In the genomic region with DNA sequence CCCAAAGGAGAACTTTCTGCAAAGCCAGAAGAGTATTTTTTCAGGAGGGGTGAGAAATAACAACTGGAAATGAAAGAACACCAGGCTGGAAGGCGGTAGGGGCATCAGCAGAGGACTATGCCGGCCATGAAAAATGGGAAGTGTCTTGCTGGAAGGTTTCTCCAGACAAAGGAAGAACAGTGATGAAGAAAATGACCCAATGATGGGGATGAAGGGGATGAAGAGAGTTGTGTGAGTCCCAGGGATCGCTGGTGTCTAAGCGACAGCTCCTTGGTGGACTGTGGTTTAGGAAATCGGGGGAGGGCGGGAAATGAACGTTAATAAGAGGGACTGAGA, we compare ENCODE assay signal across 10 cellular contexts. TPM values are rescaled to one million over a fixed set of nuclear protein-coding genes. Genes with fewer than 3 reads are reported as not detected.
DNase-seq lines count a peak whose midpoint lies in the region; ATAC-seq and TF ChIP-seq lines count a peak whose summit lies in the region.
"Had no signal": no experiment of that assay in that cellular context is flagged by ENCODE, and none has a peak within 500 bp of the region (broad histone marks: within the 10 kb centered on the region; RNA-seq: fewer than 3 reads in every experiment).

No MANE protein-coding gene starts in this region.

- peak overlapping the region; percentile 91 for H3K4me2 ChIP-seq in hepatocyte

- peak; percentile 48 for DNase-seq in NCI-H1105 treated with DMSO at 0.1 percent for 48 hours (lab: John Stamatoyannopoulos, UW)
- no peak for DNase-seq in NCI-H1105 (lab: John Stamatoyannopoulos, UW)
- no peak for DNase-seq in T-helper 17 cell
- no peak for DNase-seq in hepatocyte (ENCODE audit: low spot score)

- no peak for ATAC-seq in T-helper 17 cell
- no peak for ATAC-seq in HG03460 (IDR thresholded peaks at IDR 0.05; ENCODE audit: unreplicated experiment)
- no peak for ATAC-seq in HG02970 (IDR thresholded peaks at IDR 0.05; ENCODE audit: low FRiP score, unreplicated experiment)
- ATAC-seq in GM19467 (IDR thresholded peaks at IDR 0.05; ENCODE audit: unreplicated experiment): no peak

- no peaks in the 10 kb centered on the region for H3K36me3 Mint-ChIP-seq in T-helper 17 cell (ENCODE audit: low read depth)

- WGBS in hepatocyte (ENCODE audit: low lambda C conversion rate, missing lambda C conversion rate): 7% methylated on average over 7 of the region's 7 CpGs

- H3K4me3 ChIP-seq in hepatocyte: peak overlapping the region; percentile 10
- H3K4me3 ChIP-seq in skin epidermis: peak overlapping the region in 4 of 7 experiments; percentile 18 to 38 (median 28)

- H3K9me3 ChIP-seq in T-helper 17 cell (ENCODE audit: control insufficient read depth, low read length, poor library complexity, severe bottlenecking) (no peaks in the 10 kb centered on the region), hepatocyte (ENCODE audit: low read depth) (no peaks in the 10 kb centered on the region)
- H3K9me3 ChIP-seq: gastroesophageal sphincter had no signal

- no peaks in the 10 kb centered on the region for H3K79me2 ChIP-seq in hepatocyte

- H3K27ac Mint-ChIP-seq in T-helper 17 cell: no peak overlapping the region

- no peaks in the 10 kb centered on the region for H4K20me1 ChIP-seq in hepatocyte (ENCODE audit: insufficient read depth, poor library complexity, severe bottlenecking)

- no peaks in the 10 kb centered on the region for H3K36me3 ChIP-seq in hepatocyte (replicated peaks; ENCODE audit: insufficient read depth, low read depth)
- H3K36me3 ChIP-seq: gastroesophageal sphincter had no signal

- H3K4me3 Mint-ChIP-seq in T-helper 17 cell: peak overlapping the region; percentile 89

- H3K4me1 ChIP-seq in hepatocyte (ENCODE audit: insufficient read depth): no peaks in the 10 kb centered on the region

- H3K4me1 Mint-ChIP-seq in T-helper 17 cell: peaks cover 18% of the 10 kb centered on the region

- peak overlapping the region; percentile 25 for H2AFZ ChIP-seq in hepatocyte

- peaks cover 19% of the 10 kb centered on the region for H3K27me3 Mint-ChIP-seq in T-helper 17 cell

- H3K27ac ChIP-seq in hepatocyte (no peak overlapping the region), skin epidermis (no peak overlapping the region)
- H3K27ac ChIP-seq: 22Rv1 had no signal

- H3K9me2 ChIP-seq in hepatocyte (replicated peaks; ENCODE audit: insufficient read depth): no peaks in the 10 kb centered on the region

- no peak for TF ChIP-seq CTCF in hepatocyte (IDR thresholded peaks at IDR 0.05; ENCODE audit: poor library complexity)

- H3K27me3 ChIP-seq in hepatocyte: peaks cover 13% of the 10 kb centered on the region

RNA-seq across cellular contexts. Expression of a gene that starts 0.6 kb away (rescaled TPM):
- total RNA-seq in T-helper 17 cell: not detected
- total RNA-seq in hepatocyte: 0.28 and 0.30 TPM in 2 replicates
- not detected in 2 replicates for polyA plus RNA-seq in hepatocyte
- total RNA-seq: gastroesophageal sphincter had no signal

RNA-seq across cellular contexts. Expression of a gene that starts 14.4 kb away (rescaled TPM):
- total RNA-seq in T-helper 17 cell (100 to 1,000 TPM; 152 to 154 TPM), hepatocyte (68.8 and 76.3 TPM in 2 replicates)
- polyA plus RNA-seq in hepatocyte: 63.4 and 79.2 TPM in 2 replicates
